18 cellular contexts compared by ENCODE assay signal in the genomic region with DNA sequence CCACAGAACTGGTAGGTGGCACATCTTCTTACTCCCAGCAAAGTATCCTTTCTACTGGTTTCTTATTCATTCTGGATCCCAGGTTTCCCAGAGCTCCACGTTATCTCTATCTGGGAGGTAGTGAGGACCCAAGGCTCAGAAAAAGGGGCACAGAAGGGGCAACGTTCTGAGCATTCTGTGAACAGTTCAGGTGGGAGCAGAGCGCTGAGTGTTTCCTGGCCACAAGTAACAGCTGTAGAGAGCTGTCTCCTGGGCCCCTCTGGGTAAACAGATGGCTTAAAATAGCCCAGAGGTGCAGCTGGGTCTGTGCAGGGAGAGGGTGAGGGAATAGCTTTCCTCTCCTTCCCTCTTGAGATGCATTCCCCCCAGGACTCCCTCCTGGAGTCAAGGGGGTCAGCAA. TPM values are rescaled to one million over a fixed set of nuclear protein-coding genes. Genes with fewer than 3 reads are reported as not detected.
DNase-seq lines count a peak whose midpoint lies in the region; ATAC-seq and TF ChIP-seq lines count a peak whose summit lies in the region.
"Had no signal": no experiment of that assay in that cellular context is flagged by ENCODE, and none has a peak within 500 bp of the region (broad histone marks: within the 10 kb centered on the region; RNA-seq: fewer than 3 reads in every experiment).

No MANE protein-coding gene starts in this region.

- H2BK15ac ChIP-seq in mesenchymal stem cell (ENCODE audit: low read depth, poor library complexity, severe bottlenecking) = no peak overlapping the region

- POLR2A ChIA-PET in Caco-2 (lab: Charles Lee) = interaction anchor here (0.6 to 1.1 kb wide), 2 partner anchors 17 to 57 kb away, joined by 3 to 5 read pairs; a partner anchor contains a TSS

- H2BK120ac ChIP-seq in mesenchymal stem cell (ENCODE audit: low read depth, low read length) = no peak overlapping the region

- H3K27ac Mint-ChIP-seq in Caco-2 (ENCODE audit: unreplicated experiment) = peak overlapping the region; percentile 65
- H3K27ac Mint-ChIP-seq: activated CD4-positive, alpha-beta memory T cell treated with anti-CD3 and anti-CD28 coated beads, Interleukin-2, amount 10 ng/mL, durations not matched to agents 7 days and 5 days; activated naive CD8-positive, alpha-beta T cell treated with anti-CD3 and anti-CD28 coated beads, Interleukin-2, amount 50 U/mL, for 24 hours; GM23338; stimulated activated naive CD8-positive, alpha-beta T cell treated with anti-CD3 and anti-CD28 coated beads, Interleukin-15, Interleukin-2, amounts not matched to agents 100 ng/mL and 50 ng/mL, for 24 hours had no signal

- H2AFZ ChIP-seq in mesenchymal stem cell (ENCODE audit: low read depth, low read length) = no peak overlapping the region
- H2AFZ ChIP-seq: GM23338 had no signal

- DNase-seq in Caco-2 (no peak), NCI-H1092 treated with DMSO at 0.1 percent for 48 hours (lab: John Stamatoyannopoulos, UW) (peak; percentile 28), SJCRH30 (peak; percentile 63 to 79), mesenchymal stem cell (peak; percentile 43), suprapubic skin (ENCODE audit: low spot score in 2 of 2) (no peak), lower lobe of right lung (no peak)
- DNase-seq in stimulated activated CD4-positive, alpha-beta T cell treated with anti-CD3 and anti-CD28 coated beads, Interleukin-4, amount 100 ng/mL, for 4 hours = no peak
- DNase-seq: activated CD4-positive, alpha-beta memory T cell treated with anti-CD3 and anti-CD28 coated beads, Interleukin-2, amount 10 ng/mL, durations not matched to agents 7 days and 5 days; activated naive CD8-positive, alpha-beta T cell treated with anti-CD3 and anti-CD28 coated beads, Interleukin-2, amount 50 U/mL, for 24 hours; nucleus accumbens; spleen had no signal

- CTCF ChIA-PET in Caco-2 (lab: Charles Lee) = interaction anchor here (1.4 to 1.5 kb wide), 2 partner anchors 9 to 16 kb away, joined by 4 to 5 read pairs; a partner anchor contains a TSS

- H3K4me3 ChIP-seq in Caco-2 (ENCODE audit: low read depth, low read length) (no peak overlapping the region), SJCRH30 (no peak overlapping the region), mesenchymal stem cell (ENCODE audit: insufficient read depth in 1 of 2, low read depth in 1 of 2, low read length in 2 of 2) (no peak overlapping the region), suprapubic skin (no peak overlapping the region), lower lobe of right lung (no peak overlapping the region)
- H3K4me3 ChIP-seq: GM23338, spleen, vagina had no signal

- TF ChIP-seq POLR2A in suprapubic skin (IDR thresholded peaks at IDR 0.05) = no peak

- no peak overlapping the region for H2BK5ac ChIP-seq in mesenchymal stem cell (ENCODE audit: low read depth, low read length, poor library complexity, severe bottlenecking)

- no peak overlapping the region for H3K4ac ChIP-seq in mesenchymal stem cell (ENCODE audit: low read depth in 1 of 2, low read length in 2 of 2)

- H3K18ac ChIP-seq in mesenchymal stem cell (ENCODE audit: low read depth in 1 of 2, low read length in 2 of 2) = no peak overlapping the region

- H3K9ac ChIP-seq in mesenchymal stem cell (ENCODE audit: low read length) = no peak overlapping the region

- no peak for ATAC-seq in GM21526 (IDR thresholded peaks at IDR 0.05; ENCODE audit: low FRiP score, unreplicated experiment)
- no peak for ATAC-seq in lower lobe of right lung
- ATAC-seq: activated naive CD8-positive, alpha-beta T cell treated with anti-CD3 and anti-CD28 coated beads, Interleukin-2, amount 50 U/mL, for 24 hours; GM23338 had no signal

- BruUV-seq in Caco-2 (replicated peaks; lab: Mats Ljungman, UMichigan) = no TSS peak

- no peak overlapping the region for H3K14ac ChIP-seq in mesenchymal stem cell (ENCODE audit: low read length in 2 of 2)

- no peaks in the 10 kb centered on the region for H3K79me1 ChIP-seq in mesenchymal stem cell (replicated peaks; ENCODE audit: low read length, poor library complexity, severe bottlenecking)

- H3K36me3 ChIP-seq in Caco-2 (ENCODE audit: control insufficient read depth, insufficient read depth, low read length) = no peaks in the 10 kb centered on the region
- H3K36me3 ChIP-seq in SJCRH30 = no peaks in the 10 kb centered on the region
- no peaks in the 10 kb centered on the region for H3K36me3 ChIP-seq in mesenchymal stem cell (ENCODE audit: control insufficient read depth in 1 of 2, insufficient read depth in 2 of 2, low read depth in 1 of 2, low read length in 2 of 2)
- no peaks in the 10 kb centered on the region for H3K36me3 ChIP-seq in suprapubic skin
- no peaks in the 10 kb centered on the region for H3K36me3 ChIP-seq in lower lobe of right lung
- H3K36me3 ChIP-seq: vagina had no signal

- H3K4me3 Mint-ChIP-seq in Caco-2 (ENCODE audit: unreplicated experiment) = peak overlapping the region; percentile 31
- H3K4me3 Mint-ChIP-seq: activated CD4-positive, alpha-beta memory T cell treated with anti-CD3 and anti-CD28 coated beads, Interleukin-2, amount 10 ng/mL, durations not matched to agents 7 days and 5 days; activated naive CD8-positive, alpha-beta T cell treated with anti-CD3 and anti-CD28 coated beads, Interleukin-2, amount 50 U/mL, for 24 hours; central memory CD8-positive, alpha-beta T cell; GM23338; stimulated activated naive CD8-positive, alpha-beta T cell treated with anti-CD3 and anti-CD28 coated beads, Interleukin-15, Interleukin-2, amounts not matched to agents 100 ng/mL and 50 ng/mL, for 24 hours had no signal

- peaks cover 4% of the 10 kb centered on the region for H3K36me3 Mint-ChIP-seq in Caco-2 (ENCODE audit: insufficient read depth, unreplicated experiment)

- no peak overlapping the region for H2BK12ac ChIP-seq in mesenchymal stem cell (ENCODE audit: low read length in 2 of 2)

- peak overlapping the region; percentile 10 for H2AK5ac ChIP-seq in mesenchymal stem cell (ENCODE audit: low read length, severe bottlenecking)

- H3K27me3 ChIP-seq in Caco-2 (replicated peaks; ENCODE audit: control insufficient read depth, insufficient read depth, low read length) (no peaks in the 10 kb centered on the region), SJCRH30 (no peaks in the 10 kb centered on the region), mesenchymal stem cell (ENCODE audit: control insufficient read depth in 1 of 2, insufficient read depth in 1 of 2, low read length in 2 of 2) (peaks cover 0 to 5% of the 10 kb centered on the region in 2 experiments), suprapubic skin (no peaks in the 10 kb centered on the region), lower lobe of right lung (ENCODE audit: low read depth) (no peaks in the 10 kb centered on the region)
- H3K27me3 ChIP-seq: spleen, vagina had no signal

- H3K23ac ChIP-seq in mesenchymal stem cell (ENCODE audit: low read length in 2 of 2) = peak overlapping the region in 1 of 2 experiments; percentile 5

- H3K27ac ChIP-seq in SJCRH30 = peak overlapping the region; percentile 34
- no peak overlapping the region for H3K27ac ChIP-seq in mesenchymal stem cell (ENCODE audit: low read length, poor library complexity, severe bottlenecking)
- H3K27ac ChIP-seq in suprapubic skin = no peak overlapping the region
- no peak overlapping the region for H3K27ac ChIP-seq in lower lobe of right lung
- H3K27ac ChIP-seq: spleen, vagina had no signal

- no peaks in the 10 kb centered on the region for H3K27me3 Mint-ChIP-seq in Caco-2 (ENCODE audit: insufficient read depth, unreplicated experiment)
- H3K27me3 Mint-ChIP-seq: activated CD4-positive, alpha-beta memory T cell treated with anti-CD3 and anti-CD28 coated beads, Interleukin-2, amount 10 ng/mL, durations not matched to agents 7 days and 5 days; activated naive CD8-positive, alpha-beta T cell treated with anti-CD3 and anti-CD28 coated beads, Interleukin-2, amount 50 U/mL, for 24 hours; central memory CD8-positive, alpha-beta T cell; stimulated activated naive CD8-positive, alpha-beta T cell treated with anti-CD3 and anti-CD28 coated beads, Interleukin-15, Interleukin-2, amounts not matched to agents 100 ng/mL and 50 ng/mL, for 24 hours had no signal

- intact Hi-C loops in Caco-2 (cut with micrococcal nuclease; ENCODE audit: unreplicated experiment) = no loop called here
- intact Hi-C loops in lower lobe of right lung (cut with DNase I) = no loop called here

- H3K9me3 ChIP-seq in Caco-2 (no peaks in the 10 kb centered on the region), SJCRH30 (replicated peaks) (no peaks in the 10 kb centered on the region), mesenchymal stem cell (ENCODE audit: control insufficient read depth, low read length) (no peaks in the 10 kb centered on the region), suprapubic skin (no peaks in the 10 kb centered on the region), lower lobe of right lung (no peaks in the 10 kb centered on the region)
- H3K9me3 ChIP-seq: spleen, vagina had no signal

- H3K4me1 ChIP-seq in Caco-2 (peaks cover 96% of the 10 kb centered on the region), SJCRH30 (peaks cover 48% of the 10 kb centered on the region), mesenchymal stem cell (ENCODE audit: control insufficient read depth, insufficient read depth, low read depth, low read length) (peaks cover 4% of the 10 kb centered on the region), suprapubic skin (no peaks in the 10 kb centered on the region), lower lobe of right lung (peaks cover 11% of the 10 kb centered on the region)
- H3K4me1 ChIP-seq: vagina had no signal

- no peak overlapping the region for H3K4me2 ChIP-seq in mesenchymal stem cell (ENCODE audit: low read length, poor library complexity, severe bottlenecking)
- H3K4me2 ChIP-seq: GM23338 had no signal

- no peak overlapping the region for H4K8ac ChIP-seq in mesenchymal stem cell (ENCODE audit: low read length)

- TF ChIP-seq CTCF in Caco-2 (IDR thresholded peaks at IDR 0.05; ENCODE audit: insufficient read depth in 1 of 2, low read depth in 1 of 2, low read length in 1 of 2, severe bottlenecking in 1 of 2, unreplicated experiment in 1 of 2) = no peak
- TF ChIP-seq CTCF in suprapubic skin (IDR thresholded peaks at IDR 0.05) = no peak
- TF ChIP-seq CTCF in lower lobe of right lung (IDR thresholded peaks at IDR 0.05) = no peak

- whole genome bisulfite sequencing in mesenchymal stem cell = 36% methylated on average over 3 of the region's 3 CpGs
- WGBS in suprapubic skin = 56% methylated on average over 3 of the region's 3 CpGs

- H3K4me1 Mint-ChIP-seq in Caco-2 (ENCODE audit: low read depth, unreplicated experiment) = peaks cover 76% of the 10 kb centered on the region

- no peak for TF ChIP-seq EP300 in suprapubic skin (IDR thresholded peaks at IDR 0.05)

- H3K9me3 Mint-ChIP-seq in Caco-2 (ENCODE audit: unreplicated experiment) = peaks cover 5% of the 10 kb centered on the region
- H3K9me3 Mint-ChIP-seq: activated CD4-positive, alpha-beta memory T cell treated with anti-CD3 and anti-CD28 coated beads, Interleukin-2, amount 10 ng/mL, durations not matched to agents 7 days and 5 days; activated naive CD8-positive, alpha-beta T cell treated with anti-CD3 and anti-CD28 coated beads, Interleukin-2, amount 50 U/mL, for 24 hours; central memory CD8-positive, alpha-beta T cell; GM23338; stimulated activated naive CD8-positive, alpha-beta T cell treated with anti-CD3 and anti-CD28 coated beads, Interleukin-15, Interleukin-2, amounts not matched to agents 100 ng/mL and 50 ng/mL, for 24 hours had no signal

- H4K91ac ChIP-seq in mesenchymal stem cell (ENCODE audit: low read length) = no peak overlapping the region

RNA-seq across cellular contexts. Expression of a gene that starts 2.1 kb away (rescaled TPM):
- total RNA-seq in Caco-2 (2022) (2.5 and 4.8 TPM in 2 replicates), suprapubic skin (not detected), lower lobe of right lung (0.65 TPM)
- 7.0 and 7.7 TPM in 2 replicates for total RNA-seq in SJCRH30 (2014; rRNA removed; shearing (Covaris generic))
- not detected for polyA plus RNA-seq in mesenchymal stem cell (2013, experiment 1 of 2)
- polyA plus RNA-seq in mesenchymal stem cell (2013, experiment 2 of 2) = not detected
- total RNA-seq: activated CD4-positive, alpha-beta memory T cell treated with anti-CD3 and anti-CD28 coated beads, Interleukin-2, amount 10 ng/mL, durations not matched to agents 7 days and 5 days; frontal cortex; GM23338; SK-MEL-5; vagina had no signal
- polyA plus RNA-seq: spleen had no signal

RNA-seq across cellular contexts. Expression of a gene that starts 12.9 kb away (rescaled TPM):
- total RNA-seq in Caco-2 (2022) (0.49 and 0.61 TPM in 2 replicates), suprapubic skin (not detected), lower lobe of right lung (not detected)
- total RNA-seq in SJCRH30 (2014; rRNA removed; shearing (Covaris generic)) = not detected in 2 replicates
- polyA plus RNA-seq in mesenchymal stem cell (2013, experiment 1 of 2) = not detected
- not detected for polyA plus RNA-seq in mesenchymal stem cell (2013, experiment 2 of 2)
- total RNA-seq: activated CD4-positive, alpha-beta memory T cell treated with anti-CD3 and anti-CD28 coated beads, Interleukin-2, amount 10 ng/mL, durations not matched to agents 7 days and 5 days; GM23338; SK-MEL-5; vagina had no signal

RNA-seq across cellular contexts. Expression of a gene that starts 16.1 kb away (rescaled TPM):
- total RNA-seq in Caco-2 (2022) = 4.5 and 5.5 TPM in 2 replicates
- total RNA-seq in SJCRH30 (2014; rRNA removed; shearing (Covaris generic)) = 0.23 and 0.40 TPM in 2 replicates
- polyA plus RNA-seq in mesenchymal stem cell (2013, experiment 1 of 2) = 0.11 TPM
- 0.08 TPM for polyA plus RNA-seq in mesenchymal stem cell (2013, experiment 2 of 2)
- 1 to 10 TPM in 2 of 4 donors, under 1 TPM in 2; 0.19 to 6.9 (median 1.4) TPM for total RNA-seq in suprapubic skin
- total RNA-seq in lower lobe of right lung = 1.1 TPM

RNA-seq across cellular contexts. Expression of a gene that starts 17.0 kb away (rescaled TPM):
- total RNA-seq in Caco-2 (2022) (35.5 and 38.0 TPM in 2 replicates), suprapubic skin (10 to 100 TPM; 11.3 to 29.9 (median 20.6) TPM), lower lobe of right lung (28.7 TPM)
- total RNA-seq in SJCRH30 (2014; rRNA removed; shearing (Covaris generic)) = 24.8 and 30.8 TPM in 2 replicates
- polyA plus RNA-seq in mesenchymal stem cell (2013, experiment 1 of 2) = 18.6 TPM
- 18.9 TPM for polyA plus RNA-seq in mesenchymal stem cell (2013, experiment 2 of 2)

RNA-seq across cellular contexts. Expression of a gene that starts 17.6 kb away (rescaled TPM):
- total RNA-seq in Caco-2 (2022) (25.7 and 27.7 TPM in 2 replicates), suprapubic skin (10 to 100 TPM; 19.7 to 33.0 (median 24.2) TPM), lower lobe of right lung (21.0 TPM)
- 32.4 and 33.3 TPM in 2 replicates for total RNA-seq in SJCRH30 (2014; rRNA removed; shearing (Covaris generic))
- 15.8 TPM for polyA plus RNA-seq in mesenchymal stem cell (2013, experiment 1 of 2)
- 15.3 TPM for polyA plus RNA-seq in mesenchymal stem cell (2013, experiment 2 of 2)

Comparison
In these comparisons a context has a peak if more than half of its experiments do, and no peak if none do; other contexts are left out.
1. DNase-seq: peak in NCI-H1092 treated with DMSO at 0.1 percent for 48 hours (single experiment), SJCRH30 (2 of 2) and mesenchymal stem cell (single experiment); none in Caco-2 (0 of 2), stimulated activated CD4-positive, alpha-beta T cell treated with anti-CD3 and anti-CD28 coated beads, Interleukin-4, amount 100 ng/mL, for 4 hours (0 of 2), suprapubic skin (0 of 2) and lower lobe of right lung (single experiment).